20 cellular contexts compared by ENCODE assay signal in genomic region chr17:28682655-28683054, GRCh38. TPM values are rescaled to one million over a fixed set of nuclear protein-coding genes. Genes with fewer than 3 reads are reported as not detected.
DNase-seq lines count a peak whose midpoint lies in the region; ATAC-seq, FAIRE-seq and TF ChIP-seq lines count a peak whose summit lies in the region.
"Had no signal": no experiment of that assay in that cellular context is flagged by ENCODE, and none has a peak within 500 bp of the region (broad histone marks: within the 10 kb centered on the region; RNA-seq: fewer than 3 reads in every experiment).

No MANE protein-coding gene starts in this region.

- intact Hi-C loops in kidney (cut with DNase I) (no loop called here), posterior vena cava (cut with DNase I) (no loop called here)

- peaks cover 57 to 77% of the 10 kb centered on the region in 2 donors for H3K36me3 ChIP-seq in kidney (ENCODE audit: control insufficient read depth in 1 of 2, insufficient read depth in 2 of 2, low read length in 2 of 2)
- peaks cover 4 to 100% (median 68%) of the 10 kb centered on the region in 3 donors for H3K36me3 ChIP-seq in tibial nerve

- DNase-seq in activated T-cell treated with anti-CD3 and anti-CD28 coated beads, Interleukin-2, amount 50 U/mL, for 1 hour, result peak; percentile 12
- DNase-seq in activated T-cell treated with anti-CD3 and anti-CD28 coated beads, Interleukin-2, amount 50 U/mL, for 4 hours, result no peak
- DNase-seq in T-helper 17 cell (no peak), kidney (peak; percentile 36), posterior vena cava (ENCODE audit: low spot score) (peak; percentile 19), hypothalamus (lab: John Stamatoyannopoulos, UW) (no peak), tibial nerve (ENCODE audit: low spot score in 2 of 2) (no peak)
- no peak for DNase-seq in stimulated activated effector memory CD8-positive, alpha-beta T cell treated with anti-CD3 and anti-CD28 coated beads, Interleukin-12 subunit alpha, Interleukin-12 subunit beta, amount 100 ng/mL, for 72 hours (ENCODE audit: low spot score in 2 of 2)
- DNase-seq: AML-193; Caco-2; CD4-positive, alpha-beta T cell; DMS153; GDM1; H9 had no signal

- peak overlapping the region; percentile 19 for H3K27ac Mint-ChIP-seq in T-helper 17 cell
- no peak overlapping the region for H3K27ac Mint-ChIP-seq in stimulated activated effector memory CD8-positive, alpha-beta T cell treated with anti-CD3 and anti-CD28 coated beads, Interleukin-12 subunit alpha, Interleukin-12 subunit beta, amount 100 ng/mL, for 72 hours
- H3K27ac Mint-ChIP-seq: CD4-positive, alpha-beta T cell; H9 had no signal

- H3K27ac ChIP-seq in kidney (ENCODE audit: low read depth in 2 of 2, low read length in 2 of 2), result peak overlapping the region in 1 of 2 donors; percentile 11
- no peak overlapping the region for H3K27ac ChIP-seq in tibial nerve
- H3K27ac ChIP-seq: 22Rv1, A549, C4-2B had no signal

- H3K36me3 Mint-ChIP-seq in activated T-cell treated with anti-CD3 and anti-CD28 coated beads, Interleukin-2, amount 50 U/mL, for 4 hours (ENCODE audit: insufficient read depth), result peaks cover 52% of the 10 kb centered on the region
- peaks cover 8% of the 10 kb centered on the region for H3K36me3 Mint-ChIP-seq in T-helper 17 cell (ENCODE audit: low read depth)
- peaks cover 100% of the 10 kb centered on the region for H3K36me3 Mint-ChIP-seq in stimulated activated effector memory CD8-positive, alpha-beta T cell treated with anti-CD3 and anti-CD28 coated beads, Interleukin-12 subunit alpha, Interleukin-12 subunit beta, amount 100 ng/mL, for 72 hours

- H3K4me3 Mint-ChIP-seq in activated T-cell treated with anti-CD3 and anti-CD28 coated beads, Interleukin-2, amount 50 U/mL, for 4 hours, result no peak overlapping the region
- H3K4me3 Mint-ChIP-seq in T-helper 17 cell, result no peak overlapping the region
- H3K4me3 Mint-ChIP-seq in stimulated activated effector memory CD8-positive, alpha-beta T cell treated with anti-CD3 and anti-CD28 coated beads, Interleukin-12 subunit alpha, Interleukin-12 subunit beta, amount 100 ng/mL, for 72 hours, result no peak overlapping the region
- H3K4me3 Mint-ChIP-seq: CD4-positive, alpha-beta T cell; H9 had no signal

- no peak for ATAC-seq in activated T-cell treated with anti-CD3 and anti-CD28 coated beads, Interleukin-2, amount 50 U/mL, for 4 hours
- no peak for ATAC-seq in T-helper 17 cell
- ATAC-seq in stimulated activated effector memory CD8-positive, alpha-beta T cell treated with anti-CD3 and anti-CD28 coated beads, Interleukin-12 subunit alpha, Interleukin-12 subunit beta, amount 100 ng/mL, for 72 hours, result no peak
- ATAC-seq: A549 had no signal

- 87 to 93% methylated on average over 6 to 11 of the region's 11 CpGs for WGBS in tibial nerve, 2 donors

- H3K9me3 Mint-ChIP-seq in activated T-cell treated with anti-CD3 and anti-CD28 coated beads, Interleukin-2, amount 50 U/mL, for 4 hours, result no peaks in the 10 kb centered on the region
- no peaks in the 10 kb centered on the region for H3K9me3 Mint-ChIP-seq in stimulated activated effector memory CD8-positive, alpha-beta T cell treated with anti-CD3 and anti-CD28 coated beads, Interleukin-12 subunit alpha, Interleukin-12 subunit beta, amount 100 ng/mL, for 72 hours
- H3K9me3 Mint-ChIP-seq: CD4-positive, alpha-beta T cell; H9 had no signal

- H3K27me3 Mint-ChIP-seq in activated T-cell treated with anti-CD3 and anti-CD28 coated beads, Interleukin-2, amount 50 U/mL, for 4 hours (ENCODE audit: low read depth), result no peaks in the 10 kb centered on the region
- H3K27me3 Mint-ChIP-seq in T-helper 17 cell, result no peaks in the 10 kb centered on the region
- H3K27me3 Mint-ChIP-seq: CD4-positive, alpha-beta T cell had no signal

- no peaks in the 10 kb centered on the region for H3K4me1 Mint-ChIP-seq in activated T-cell treated with anti-CD3 and anti-CD28 coated beads, Interleukin-2, amount 50 U/mL, for 4 hours (ENCODE audit: low read depth)
- H3K4me1 Mint-ChIP-seq in T-helper 17 cell, result peaks cover 6% of the 10 kb centered on the region
- no peaks in the 10 kb centered on the region for H3K4me1 Mint-ChIP-seq in stimulated activated effector memory CD8-positive, alpha-beta T cell treated with anti-CD3 and anti-CD28 coated beads, Interleukin-12 subunit alpha, Interleukin-12 subunit beta, amount 100 ng/mL, for 72 hours
- H3K4me1 Mint-ChIP-seq: H9 had no signal

- no peak for TF ChIP-seq CTCF in kidney (IDR thresholded peaks at IDR 0.05; ENCODE audit: borderline replicate concordance, extremely low read depth, insufficient read depth)
- TF ChIP-seq CTCF in tibial nerve (IDR thresholded peaks at IDR 0.05), result no peak

- TF ChIP-seq EP300 in tibial nerve (IDR thresholded peaks at IDR 0.05), result no peak

- H3K4me3 ChIP-seq in kidney (ENCODE audit: low read length in 2 of 2), result no peak overlapping the region
- no peak overlapping the region for H3K4me3 ChIP-seq in tibial nerve
- H3K4me3 ChIP-seq: A549 had no signal

- H3K9ac ChIP-seq in kidney (ENCODE audit: low read length in 2 of 2), result peak overlapping the region in 1 of 2 donors; percentile 17

- H3K9me3 ChIP-seq in T-helper 17 cell (ENCODE audit: control insufficient read depth, low read length, poor library complexity, severe bottlenecking) (no peaks in the 10 kb centered on the region), kidney (ENCODE audit: control insufficient read depth in 1 of 2, low read length in 2 of 2) (no peaks in the 10 kb centered on the region), tibial nerve (no peaks in the 10 kb centered on the region)
- H3K9me3 ChIP-seq: A549, Caco-2 had no signal

- no peak for TF ChIP-seq POLR2A in tibial nerve (IDR thresholded peaks at IDR 0.05)

- no peaks in the 10 kb centered on the region for H3K27me3 ChIP-seq in tibial nerve

- H3K4me1 ChIP-seq in kidney (ENCODE audit: control insufficient read depth in 1 of 2, insufficient read depth in 1 of 2, low read depth in 1 of 2, low read length in 2 of 2), result peaks cover 0 to 3% of the 10 kb centered on the region in 2 donors
- H3K4me1 ChIP-seq in tibial nerve, result no peaks in the 10 kb centered on the region
- H3K4me1 ChIP-seq: A549, Caco-2 had no signal

- no peak for FAIRE-seq in kidney (lab: Jason Lieb, UNC)
- FAIRE-seq: A549, GM12892, GM18507, H1 had no signal

RNA-seq across cellular contexts. Expression of gene SUPT6H, which starts 20.6 kb away (rescaled TPM):
- total RNA-seq in activated T-cell treated with anti-CD3 and anti-CD28 coated beads, Interleukin-2, amount 50 U/mL, for 4 hours, result 100 to 1,000 TPM in 1 of 3 donors, 10 to 100 TPM in 2; 88.5 to 105 (median 98.3) TPM
- total RNA-seq in T-helper 17 cell, result 100 to 1,000 TPM; 136 to 139 TPM
- 61.5 TPM for total RNA-seq in kidney
- polyA plus RNA-seq in kidney (ENCODE audit: insufficient read depth, low read depth, low replicate concordance), result 21.4 TPM
- 10 to 100 TPM; 54.4 to 57.6 TPM for total RNA-seq in posterior vena cava
- total RNA-seq in tibial nerve, result 100 to 1,000 TPM in 1 of 4 donors, 10 to 100 TPM in 3; 56.4 to 101 (median 66.6) TPM

RNA-seq across cellular contexts. Expression of gene SDF2, which starts 20.9 kb away (rescaled TPM):
- 10 to 100 TPM; 42.8 to 46.6 (median 45.4) TPM for total RNA-seq in activated T-cell treated with anti-CD3 and anti-CD28 coated beads, Interleukin-2, amount 50 U/mL, for 4 hours
- total RNA-seq in T-helper 17 cell, result 10 to 100 TPM; 31.5 to 38.5 TPM
- total RNA-seq in kidney, result 54.3 TPM
- 101 TPM for polyA plus RNA-seq in kidney (ENCODE audit: insufficient read depth, low read depth, low replicate concordance)
- 10 to 100 TPM; 30.7 to 33.5 TPM for total RNA-seq in posterior vena cava
- 10 to 100 TPM; 26.7 to 45.3 (median 32.4) TPM for total RNA-seq in tibial nerve

RNA-seq across cellular contexts. Expression of gene PROCA1, which starts 29.0 kb away (rescaled TPM):
- total RNA-seq in activated T-cell treated with anti-CD3 and anti-CD28 coated beads, Interleukin-2, amount 50 U/mL, for 4 hours, result 1 to 10 TPM in 2 of 3 donors, under 1 TPM in 1; 0.83 to 1.2 (median 1.1) TPM
- total RNA-seq in T-helper 17 cell (1 to 10 TPM; 4.8 to 6.3 TPM), kidney (3.4 TPM), posterior vena cava (1 to 10 TPM; 1.2 to 2.1 TPM), tibial nerve (1 to 10 TPM; 2.1 to 6.3 (median 4.6) TPM)
- 3.5 TPM for polyA plus RNA-seq in kidney (ENCODE audit: insufficient read depth, low read depth, low replicate concordance)

RNA-seq across cellular contexts. Expression of gene RAB34, which starts 35.0 kb away (rescaled TPM):
- 100 to 1,000 TPM in 1 of 3 donors, 10 to 100 TPM in 2; 11.3 to 100 (median 14.1) TPM for total RNA-seq in activated T-cell treated with anti-CD3 and anti-CD28 coated beads, Interleukin-2, amount 50 U/mL, for 4 hours
- total RNA-seq in T-helper 17 cell, result 10 to 100 TPM in 1 of 2 donors, 1 to 10 TPM in 1; 8.3 to 24.3 TPM
- 119 TPM for total RNA-seq in kidney
- 128 TPM for polyA plus RNA-seq in kidney (ENCODE audit: insufficient read depth, low read depth, low replicate concordance)
- 10 to 100 TPM; 75.0 to 90.2 TPM for total RNA-seq in posterior vena cava
- 100 to 1,000 TPM; 189 to 298 (median 196) TPM for total RNA-seq in tibial nerve

RNA-seq across cellular contexts. Expression of gene RPL23A, which starts 37.1 kb away (rescaled TPM):
- total RNA-seq in activated T-cell treated with anti-CD3 and anti-CD28 coated beads, Interleukin-2, amount 50 U/mL, for 4 hours, result 1,000 to 10,000 TPM; 2,218 to 2,392 (median 2,312) TPM
- total RNA-seq in T-helper 17 cell (1,000 to 10,000 TPM; 2,757 to 2,860 TPM), kidney (1,188 TPM), posterior vena cava (100 to 1,000 TPM; 981 to 999 TPM), tibial nerve (100 to 1,000 TPM; 431 to 573 (median 517) TPM)
- polyA plus RNA-seq in kidney (ENCODE audit: insufficient read depth, low read depth, low replicate concordance), result 1,159 TPM

Comparison
In these comparisons a context has a peak if more than half of its experiments do, and no peak if none do; other contexts are left out.
1. DNase-seq: peak in activated T-cell treated with anti-CD3 and anti-CD28 coated beads, Interleukin-2, amount 50 U/mL, for 1 hour (single experiment), kidney (single experiment) and posterior vena cava (single experiment); none in activated T-cell treated with anti-CD3 and anti-CD28 coated beads, Interleukin-2, amount 50 U/mL, for 4 hours (single experiment), T-helper 17 cell (0 of 3), hypothalamus (0 of 51), tibial nerve (0 of 2) and stimulated activated effector memory CD8-positive, alpha-beta T cell treated with anti-CD3 and anti-CD28 coated beads, Interleukin-12 subunit alpha, Interleukin-12 subunit beta, amount 100 ng/mL, for 72 hours (0 of 2).